1 cellular context compared by ENCODE assay signal in genomic region chr2:24075915-24076848, GRCh38.
TF ChIP-seq lines count a peak whose summit lies in the region.

Gene SF3B6, minus strand, starts transcription at chr2:24076326. Its CDS starts 97 bp downstream, at chr2:24076229.

TF ChIP-seq in HepG2, 621 proteins besides CTCF, POLR2A, EP300 and RAD21 (continued from another document and continues in another):
- TF ChIP-seq ZBTB40 (IDR thresholded peaks at IDR 0.05) (peak; percentile 96), ZBTB40 (CRISPR knock-in tag; IDR thresholded peaks at IDR 0.05) (peak; percentile 94), HOXA3 (CRISPR knock-in tag; IDR thresholded peaks at IDR 0.05) (peak; percentile 99), RXRB (CRISPR knock-in tag; IDR thresholded peaks at IDR 0.05; ENCODE audit: borderline replicate concordance) (peak; percentile 91), CC2D1A (CRISPR knock-in tag; IDR thresholded peaks at IDR 0.05) (peak; percentile 68; the same call in 1 of the 2 replicates), ZBTB8A (CRISPR knock-in tag; IDR thresholded peaks at IDR 0.05; ENCODE audit: borderline replicate concordance, low read depth) (no peak), ZNF605 (CRISPR knock-in tag; IDR thresholded peaks at IDR 0.05) (peak; percentile 97), HIC2 (CRISPR knock-in tag; IDR thresholded peaks at IDR 0.05; ENCODE audit: low read depth) (no peak), ESRRA (CRISPR knock-in tag; IDR thresholded peaks at IDR 0.05; ENCODE audit: low read depth) (peak; percentile 64), ETV5 (CRISPR knock-in tag; IDR thresholded peaks at IDR 0.05; ENCODE audit: borderline replicate concordance) (peak; percentile 99), NCOA2 (CRISPR knock-in tag; IDR thresholded peaks at IDR 0.05) (peak; percentile 83), PRMT3 (CRISPR knock-in tag; IDR thresholded peaks at IDR 0.05; ENCODE audit: borderline replicate concordance, low read depth) (no peak; the same call in 1 of the 2 replicates), SP1 (IDR thresholded peaks at IDR 0.05) (no peak), SP1 (CRISPR knock-in tag; IDR thresholded peaks at IDR 0.05) (peak; percentile 98), ZNF777 (CRISPR knock-in tag; IDR thresholded peaks at IDR 0.05) (peak; percentile 42; the same call in 1 of the 2 replicates), DPF2 (CRISPR knock-in tag; IDR thresholded peaks at IDR 0.05; ENCODE audit: borderline replicate concordance, low read depth) (no peak), ZNF343 (CRISPR knock-in tag; IDR thresholded peaks at IDR 0.05) (0 out of 2 replicates have a peak, but pooled peaks have one; percentile 67), GABPA (IDR thresholded peaks at IDR 0.05; ENCODE audit: low read depth, low read length) (peak; percentile 98), GABPA (CRISPR knock-in tag; IDR thresholded peaks at IDR 0.05; ENCODE audit: low read depth) (peak; percentile 99), ZNF142 (CRISPR knock-in tag; IDR thresholded peaks at IDR 0.05) (peak; percentile 89), ZSCAN21 (CRISPR knock-in tag; IDR thresholded peaks at IDR 0.05; ENCODE audit: borderline replicate concordance) (peak; percentile 79; the same call in 1 of the 2 replicates), BRCA1 (CRISPR knock-in tag; IDR thresholded peaks at IDR 0.05) (peak; percentile 85), TEF (CRISPR knock-in tag; IDR thresholded peaks at IDR 0.05) (0 out of 2 replicates have a peak, but pooled peaks have one; percentile 26), ZFP37 (CRISPR knock-in tag; IDR thresholded peaks at IDR 0.05; ENCODE audit: borderline replicate concordance) (no peak), ZNF772 (CRISPR knock-in tag; IDR thresholded peaks at IDR 0.05) (peak; percentile 95), NRL (CRISPR knock-in tag; IDR thresholded peaks at IDR 0.05; ENCODE audit: borderline replicate concordance) (peak; percentile 98), ZNF572 (CRISPR knock-in tag; IDR thresholded peaks at IDR 0.05) (no peak), ARID2 (CRISPR knock-in tag; IDR thresholded peaks at IDR 0.05; ENCODE audit: borderline replicate concordance) (no peak; the same call in 1 of the 2 replicates), ZFP1 (CRISPR knock-in tag; IDR thresholded peaks at IDR 0.05) (peak; percentile 92; the same call in 1 of the 2 replicates), ZNF629 (CRISPR knock-in tag; conservative IDR thresholded peaks at IDR 0.05) (peak; percentile 50; the same call in 1 of the 2 replicates), RFX5 (IDR thresholded peaks at IDR 0.05; ENCODE audit: low read depth, low read length) (no peak), CENPBD1 (CRISPR knock-in tag; IDR thresholded peaks at IDR 0.05; ENCODE audit: borderline replicate concordance, low read depth) (no peak), ZNF672 (CRISPR knock-in tag; IDR thresholded peaks at IDR 0.05) (no peak), NFYC (CRISPR knock-in tag; IDR thresholded peaks at IDR 0.05) (peak; percentile 60; the same call in 1 of the 2 replicates), EZH2 (conservative IDR thresholded peaks at IDR 0.05; ENCODE audit: low read depth, low read length) (no peak)
- TF ChIP-seq, protein P1, sequence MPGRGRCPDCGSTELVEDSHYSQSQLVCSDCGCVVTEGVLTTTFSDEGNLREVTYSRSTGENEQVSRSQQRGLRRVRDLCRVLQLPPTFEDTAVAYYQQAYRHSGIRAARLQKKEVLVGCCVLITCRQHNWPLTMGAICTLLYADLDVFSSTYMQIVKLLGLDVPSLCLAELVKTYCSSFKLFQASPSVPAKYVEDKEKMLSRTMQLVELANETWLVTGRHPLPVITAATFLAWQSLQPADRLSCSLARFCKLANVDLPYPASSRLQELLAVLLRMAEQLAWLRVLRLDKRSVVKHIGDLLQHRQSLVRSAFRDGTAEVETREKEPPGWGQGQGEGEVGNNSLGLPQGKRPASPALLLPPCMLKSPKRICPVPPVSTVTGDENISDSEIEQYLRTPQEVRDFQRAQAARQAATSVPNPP (CRISPR knock-in tag; IDR thresholded peaks at IDR 0.05): peak; percentile 92; the same call in 1 of the 2 replicates
